10 cellular contexts compared by ENCODE assay signal in genomic region chr5:115419794-115420585, GRCh38.
DNase-seq lines count a peak whose midpoint lies in the region; ATAC-seq, FAIRE-seq and TF ChIP-seq lines count a peak whose summit lies in the region.
"Had no signal": no experiment of that assay in that cellular context is flagged by ENCODE, and none has a peak within 500 bp of the region (broad histone marks: within the 10 kb centered on the region; RNA-seq: fewer than 3 reads in every experiment).

No MANE protein-coding gene starts in this region.

- no peak overlapping the region for H2AFZ ChIP-seq in fibroblast of lung (ENCODE audit: low read length)

- H4K20me1 ChIP-seq in fibroblast of lung (ENCODE audit: control insufficient read depth, extremely low read depth, insufficient read depth, low read length) = no peaks in the 10 kb centered on the region

- H3K9me3 ChIP-seq in fibroblast of lung (ENCODE audit: control insufficient read depth, insufficient read depth, low read depth, low read length) = no peaks in the 10 kb centered on the region
- no peaks in the 10 kb centered on the region for H3K9me3 ChIP-seq in naive thymus-derived CD4-positive, alpha-beta T cell (ENCODE audit: control insufficient read depth in 2 of 3, low read length in 3 of 3)
- no peaks in the 10 kb centered on the region for H3K9me3 ChIP-seq in CD8-positive, alpha-beta memory T cell (ENCODE audit: low read length)

- H3K27ac Mint-ChIP-seq in naive thymus-derived CD4-positive, alpha-beta T cell = no peak overlapping the region
- H3K27ac Mint-ChIP-seq in CD8-positive, alpha-beta memory T cell = no peak overlapping the region

- intact Hi-C loops in sciatic nerve (cut with DNase I) = no loop called here
- intact Hi-C loops in naive thymus-derived CD4-positive, alpha-beta T cell (cut with micrococcal nuclease) = no loop called here

- no peak overlapping the region for H3K4me3 ChIP-seq in fibroblast of lung (replicated peaks in 1 of 4; ENCODE audit: control extremely low read depth in 1 of 4, insufficient read depth in 1 of 4, low read depth in 3 of 4, low read length in 4 of 4)
- H3K4me3 ChIP-seq in naive thymus-derived CD4-positive, alpha-beta T cell (ENCODE audit: low read length) = no peak overlapping the region
- no peak overlapping the region for H3K4me3 ChIP-seq in CD8-positive, alpha-beta memory T cell (ENCODE audit: low read length)

- peak; percentile 57 for ATAC-seq in sciatic nerve
- no peak for ATAC-seq in naive thymus-derived CD4-positive, alpha-beta T cell
- ATAC-seq in GM19452 (IDR thresholded peaks at IDR 0.05; ENCODE audit: unreplicated experiment) = no peak
- no peak for ATAC-seq in GM19455 (IDR thresholded peaks at IDR 0.05; ENCODE audit: unreplicated experiment)

- H3K27me3 ChIP-seq in fibroblast of lung (ENCODE audit: control insufficient read depth, insufficient read depth, low read length) = no peaks in the 10 kb centered on the region
- H3K27me3 ChIP-seq in naive thymus-derived CD4-positive, alpha-beta T cell (ENCODE audit: control insufficient read depth in 2 of 2, insufficient read depth in 2 of 2, low read length in 2 of 2) = no peaks in the 10 kb centered on the region
- no peaks in the 10 kb centered on the region for H3K27me3 ChIP-seq in CD8-positive, alpha-beta memory T cell (ENCODE audit: insufficient read depth, low read length, poor library complexity, severe bottlenecking)

- no peak overlapping the region for H3K4me3 Mint-ChIP-seq in naive thymus-derived CD4-positive, alpha-beta T cell
- H3K4me3 Mint-ChIP-seq in CD8-positive, alpha-beta memory T cell = no peak overlapping the region

- DNase-seq in H4 (ENCODE audit: low spot score) (peak; percentile 93), RCC 7860 (ENCODE audit: low spot score) (peak; percentile 87), fibroblast of lung (ENCODE audit: low read depth in 2 of 2) (peak; percentile 96 to 98), sciatic nerve (ENCODE audit: low spot score) (no peak)
- DNase-seq in naive thymus-derived CD4-positive, alpha-beta T cell = no peak
- DNase-seq in CD8-positive, alpha-beta memory T cell = no peak
- DNase-seq: activated CD4-positive, CD25-positive, alpha-beta regulatory T cell treated with anti-CD3 and anti-CD28 coated beads, Interleukin-2, amount 50 U/mL, for 72 hours; cortex of kidney had no signal

- POLR2A ChIA-PET in naive thymus-derived CD4-positive, alpha-beta T cell (lab: Charles Lee) = no interaction called here
- POLR2A ChIA-PET in CD8-positive, alpha-beta memory T cell (lab: Charles Lee) = no interaction called here

- peaks cover 9 to 37% (median 15%) of the 10 kb centered on the region in 5 donors for H3K27me3 Mint-ChIP-seq in naive thymus-derived CD4-positive, alpha-beta T cell
- H3K27me3 Mint-ChIP-seq in CD8-positive, alpha-beta memory T cell = peaks cover 0 to 20% of the 10 kb centered on the region in 2 donors

- TF ChIP-seq CTCF in fibroblast of lung (conservative IDR thresholded peaks at IDR 0.05 in 1 of 2, IDR thresholded peaks at IDR 0.05 in 1 of 2; ENCODE audit: low read depth in 1 of 2, low read length in 2 of 2) = no peak

- peaks cover 8% of the 10 kb centered on the region for H3K4me1 ChIP-seq in fibroblast of lung (ENCODE audit: control insufficient read depth, extremely low read depth, insufficient read depth, low read length)
- no peaks in the 10 kb centered on the region for H3K4me1 ChIP-seq in naive thymus-derived CD4-positive, alpha-beta T cell (ENCODE audit: control insufficient read depth in 2 of 2, insufficient read depth in 2 of 2, low read length in 2 of 2)
- no peaks in the 10 kb centered on the region for H3K4me1 ChIP-seq in CD8-positive, alpha-beta memory T cell (ENCODE audit: insufficient read depth, low read length)

- peaks cover 0 to 3% (median 0%) of the 10 kb centered on the region in 11 donors for H3K9me3 Mint-ChIP-seq in naive thymus-derived CD4-positive, alpha-beta T cell
- no peaks in the 10 kb centered on the region for H3K9me3 Mint-ChIP-seq in CD8-positive, alpha-beta memory T cell

- H3K4me2 ChIP-seq in fibroblast of lung (ENCODE audit: extremely low read depth, insufficient read depth, low read length) = peak overlapping the region; percentile 42

- peak overlapping the region; percentile 55 for H3K27ac ChIP-seq in fibroblast of lung (ENCODE audit: insufficient read depth, low read length)
- no peak overlapping the region for H3K27ac ChIP-seq in naive thymus-derived CD4-positive, alpha-beta T cell (ENCODE audit: low read depth, low read length)
- no peak overlapping the region for H3K27ac ChIP-seq in CD8-positive, alpha-beta memory T cell (ENCODE audit: low read depth, low read length)

- no peak overlapping the region for H3K9ac ChIP-seq in fibroblast of lung (ENCODE audit: insufficient read depth, low read length)

- peak; percentile 87 for FAIRE-seq in RCC 7860 (lab: Jason Lieb, UNC)

- no peaks in the 10 kb centered on the region for H3K36me3 ChIP-seq in fibroblast of lung (ENCODE audit: control insufficient read depth, insufficient read depth, low read length)
- no peaks in the 10 kb centered on the region for H3K36me3 ChIP-seq in naive thymus-derived CD4-positive, alpha-beta T cell (ENCODE audit: control insufficient read depth in 2 of 3, insufficient read depth in 3 of 3, low read length in 3 of 3)
- H3K36me3 ChIP-seq in CD8-positive, alpha-beta memory T cell (ENCODE audit: insufficient read depth, low read length) = no peaks in the 10 kb centered on the region

- no peaks in the 10 kb centered on the region for H3K79me2 ChIP-seq in fibroblast of lung (ENCODE audit: control insufficient read depth, insufficient read depth, low read length)

- H3K36me3 Mint-ChIP-seq in naive thymus-derived CD4-positive, alpha-beta T cell = no peaks in the 10 kb centered on the region
- H3K36me3 Mint-ChIP-seq in CD8-positive, alpha-beta memory T cell = no peaks in the 10 kb centered on the region

- CTCF ChIA-PET in naive thymus-derived CD4-positive, alpha-beta T cell (lab: Charles Lee) = no interaction called here
- CTCF ChIA-PET in CD8-positive, alpha-beta memory T cell (lab: Charles Lee) = no interaction called here

- H3K4me1 Mint-ChIP-seq in naive thymus-derived CD4-positive, alpha-beta T cell = no peaks in the 10 kb centered on the region
- no peaks in the 10 kb centered on the region for H3K4me1 Mint-ChIP-seq in CD8-positive, alpha-beta memory T cell

Comparison
In these comparisons a context has a peak if more than half of its experiments do, and no peak if none do; other contexts are left out.
1. DNase-seq: peak in H4 (single experiment), RCC 7860 (single experiment) and fibroblast of lung (2 of 2); none in sciatic nerve (single experiment), naive thymus-derived CD4-positive, alpha-beta T cell (0 of 9) and CD8-positive, alpha-beta memory T cell (0 of 5).